ENCODE assay signal across 19 cellular contexts in genomic region chr20:58637466-58638198, GRCh38.
"Had no signal": no experiment of that assay in that cellular context is flagged by ENCODE, and none has a peak within 500 bp of the region (broad histone marks: within the 10 kb centered on the region; RNA-seq: fewer than 3 reads in every experiment).

No MANE protein-coding gene starts in this region.

- H3K27ac Mint-ChIP-seq: activated CD4-positive, alpha-beta T cell treated with anti-CD3 and anti-CD28 coated beads, Interleukin-2, amount 10 ng/mL, durations not matched to agents 7 days and 5 days; memory B cell had no signal

- ATAC-seq: activated CD4-positive, CD25-positive, alpha-beta regulatory T cell treated with anti-CD3 and anti-CD28 coated beads, Interleukin-2, amount 50 U/mL, for 24 hours; naive thymus-derived CD4-positive, alpha-beta T cell; pancreas had no signal

- H3K27ac ChIP-seq: coronary artery, heart left ventricle, left ventricle myocardium inferior, pancreas, thyroid gland, uterus had no signal

- H3K9me3 Mint-ChIP-seq: activated CD4-positive, alpha-beta T cell treated with anti-CD3 and anti-CD28 coated beads, Interleukin-2, amount 10 ng/mL, durations not matched to agents 7 days and 5 days; activated naive CD4-positive, alpha-beta T cell treated with anti-CD3 and anti-CD28 coated beads, Interleukin-2, amount 50 U/mL, for 24 hours; memory B cell; naive thymus-derived CD4-positive, alpha-beta T cell had no signal

- H3K4me3 ChIP-seq: coronary artery, heart left ventricle, left ventricle myocardium inferior, pancreas, thyroid gland, uterus had no signal

- H3K4me1 ChIP-seq: pancreas, thyroid gland, uterus had no signal

- H3K36me3 ChIP-seq: heart left ventricle, left ventricle myocardium inferior, pancreas, thyroid gland, uterus had no signal

- H3K27me3 ChIP-seq: pancreas, thyroid gland, uterus had no signal

- H3K36me3 Mint-ChIP-seq: activated naive CD4-positive, alpha-beta T cell treated with anti-CD3 and anti-CD28 coated beads, Interleukin-2, amount 50 U/mL, for 24 hours; naive thymus-derived CD4-positive, alpha-beta T cell had no signal

- H3K9me3 ChIP-seq: heart left ventricle, left ventricle myocardium inferior, pancreas, thyroid gland, uterus had no signal

- H3K4me3 Mint-ChIP-seq: activated CD4-positive, alpha-beta T cell treated with anti-CD3 and anti-CD28 coated beads, Interleukin-2, amount 10 ng/mL, durations not matched to agents 7 days and 5 days; memory B cell; naive thymus-derived CD4-positive, alpha-beta T cell had no signal

- DNase-seq: activated CD4-positive, alpha-beta T cell treated with anti-CD3 and anti-CD28 coated beads, Interleukin-2, amount 10 ng/mL, durations not matched to agents 7 days and 5 days; activated CD8-positive, alpha-beta memory T cell treated with anti-CD3 and anti-CD28 coated beads, Interleukin-2, amount 50 U/mL, for 48 hours; activated gamma-delta T cell; activated T-cell treated with anti-CD3 and anti-CD28 coated beads, Interleukin-2, amount 50 U/mL, for 48 hours; central memory CD4-positive, alpha-beta T cell; heart left ventricle; left ventricle myocardium inferior; naive thymus-derived CD4-positive, alpha-beta T cell; pancreas; stimulated activated CD4-positive, alpha-beta T cell treated with anti-CD3 and anti-CD28 coated beads, Interleukin-12 subunit alpha, Interleukin-12 subunit beta, amount 100 ng/mL, for 4 hours; stimulated activated CD4-positive, alpha-beta T cell treated with anti-CD3 and anti-CD28 coated beads, Interleukin-1b, Interleukin-23, amount 100 ng/mL, for 48 hours; stimulated activated CD8-positive, alpha-beta memory T cell treated with anti-CD3 and anti-CD28 coated beads, Interleukin-4, amount 100 ng/mL, for 48 hours; stimulated activated naive CD4-positive, alpha-beta T cell treated with Interleukin-2 at 50 U/mL for 16 hours; thyroid gland had no signal
